Comparison of ENCODE assay signal across 1 cellular context in genomic region chrX:323721-324628, GRCh38.
TF ChIP-seq lines count a peak whose summit lies in the region.

No MANE protein-coding gene starts in this region.

TF ChIP-seq in HepG2, 621 proteins besides CTCF, POLR2A, EP300 and RAD21 (continued from another document and continues in another):
- TF ChIP-seq, protein P1, sequence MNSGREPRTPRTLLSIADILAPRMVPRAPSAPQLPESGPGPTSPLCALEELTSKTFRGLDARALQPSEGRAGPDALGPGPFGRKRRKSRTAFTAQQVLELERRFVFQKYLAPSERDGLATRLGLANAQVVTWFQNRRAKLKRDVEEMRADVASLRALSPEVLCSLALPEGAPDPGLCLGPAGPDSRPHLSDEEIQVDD (CRISPR knock-in tag; IDR thresholded peaks at IDR 0.05; ENCODE audit: borderline replicate concordance) = no peak
- TF ChIP-seq ZNF382 (CRISPR knock-in tag; IDR thresholded peaks at IDR 0.05; ENCODE audit: borderline replicate concordance) = no peak
- TF ChIP-seq ZNF639 (CRISPR knock-in tag; conservative IDR thresholded peaks at IDR 0.05) = no peak
- TF ChIP-seq, protein P2, sequence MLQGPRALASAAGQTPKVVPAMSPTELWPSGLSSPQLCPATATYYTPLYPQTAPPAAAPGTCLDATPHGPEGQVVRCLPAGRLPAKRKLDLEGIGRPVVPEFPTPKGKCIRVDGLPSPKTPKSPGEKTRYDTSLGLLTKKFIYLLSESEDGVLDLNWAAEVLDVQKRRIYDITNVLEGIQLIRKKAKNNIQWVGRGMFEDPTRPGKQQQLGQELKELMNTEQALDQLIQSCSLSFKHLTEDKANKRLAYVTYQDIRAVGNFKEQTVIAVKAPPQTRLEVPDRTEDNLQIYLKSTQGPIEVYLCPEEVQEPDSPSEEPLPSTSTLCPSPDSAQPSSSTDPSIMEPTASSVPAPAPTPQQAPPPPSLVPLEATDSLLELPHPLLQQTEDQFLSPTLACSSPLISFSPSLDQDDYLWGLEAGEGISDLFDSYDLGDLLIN (CRISPR knock-in tag; IDR thresholded peaks at IDR 0.05; ENCODE audit: borderline replicate concordance) = no peak
- no peak for TF ChIP-seq ZNF3 (CRISPR knock-in tag; IDR thresholded peaks at IDR 0.05)
- no peak for TF ChIP-seq CCDC6 (CRISPR knock-in tag; IDR thresholded peaks at IDR 0.05)
- TF ChIP-seq ZNF138 (CRISPR knock-in tag; IDR thresholded peaks at IDR 0.05; ENCODE audit: low read depth) = 0 out of 2 replicates have a peak, but pooled peaks have one; percentile 10
- TF ChIP-seq ZNF460 (CRISPR knock-in tag; IDR thresholded peaks at IDR 0.05; ENCODE audit: borderline replicate concordance) = no peak
- peak; percentile 71 for TF ChIP-seq ZNF687 (CRISPR knock-in tag; IDR thresholded peaks at IDR 0.05)
- TF ChIP-seq ARNT2 (CRISPR knock-in tag; IDR thresholded peaks at IDR 0.05; ENCODE audit: low read depth) = no peak
- no peak for TF ChIP-seq KDM1A (CRISPR knock-in tag; IDR thresholded peaks at IDR 0.05)
- no peak for TF ChIP-seq ZNF790 (CRISPR knock-in tag; IDR thresholded peaks at IDR 0.05; ENCODE audit: borderline replicate concordance)
- TF ChIP-seq ZNF441 (CRISPR knock-in tag; IDR thresholded peaks at IDR 0.05; ENCODE audit: borderline replicate concordance) = no peak
- no peak for TF ChIP-seq AHR (CRISPR knock-in tag; IDR thresholded peaks at IDR 0.05)
- TF ChIP-seq PTBP1 (IDR thresholded peaks at IDR 0.05; ENCODE audit: low read depth, low read length, poor library complexity, severe bottlenecking) = no peak
- no peak for TF ChIP-seq ZFP36 (IDR thresholded peaks at IDR 0.05; ENCODE audit: borderline replicate concordance, low read depth, low read length, partially characterized antibody)
- 0 out of 2 replicates have a peak, but pooled peaks have one; percentile 55 for TF ChIP-seq ZNF788 (CRISPR knock-in tag; IDR thresholded peaks at IDR 0.05; ENCODE audit: borderline replicate concordance)
- TF ChIP-seq ZNF333 (CRISPR knock-in tag; IDR thresholded peaks at IDR 0.05; ENCODE audit: borderline replicate concordance) = no peak
- TF ChIP-seq NCOA1 (CRISPR knock-in tag; IDR thresholded peaks at IDR 0.05) = no peak
- TF ChIP-seq, protein P3, sequence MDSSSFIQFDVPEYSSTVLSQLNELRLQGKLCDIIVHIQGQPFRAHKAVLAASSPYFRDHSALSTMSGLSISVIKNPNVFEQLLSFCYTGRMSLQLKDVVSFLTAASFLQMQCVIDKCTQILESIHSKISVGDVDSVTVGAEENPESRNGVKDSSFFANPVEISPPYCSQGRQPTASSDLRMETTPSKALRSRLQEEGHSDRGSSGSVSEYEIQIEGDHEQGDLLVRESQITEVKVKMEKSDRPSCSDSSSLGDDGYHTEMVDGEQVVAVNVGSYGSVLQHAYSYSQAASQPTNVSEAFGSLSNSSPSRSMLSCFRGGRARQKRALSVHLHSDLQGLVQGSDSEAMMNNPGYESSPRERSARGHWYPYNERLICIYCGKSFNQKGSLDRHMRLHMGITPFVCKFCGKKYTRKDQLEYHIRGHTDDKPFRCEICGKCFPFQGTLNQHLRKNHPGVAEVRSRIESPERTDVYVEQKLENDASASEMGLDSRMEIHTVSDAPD (CRISPR knock-in tag; IDR thresholded peaks at IDR 0.05) = no peak
- no peak for TF ChIP-seq ZBTB10 (CRISPR knock-in tag; IDR thresholded peaks at IDR 0.05; ENCODE audit: borderline replicate concordance)
- TF ChIP-seq ZNF292 (CRISPR knock-in tag; IDR thresholded peaks at IDR 0.05; ENCODE audit: borderline replicate concordance, low read depth) = no peak
- no peak for TF ChIP-seq TIGD3 (CRISPR knock-in tag; IDR thresholded peaks at IDR 0.05; ENCODE audit: borderline replicate concordance)
- TF ChIP-seq, protein P4, sequence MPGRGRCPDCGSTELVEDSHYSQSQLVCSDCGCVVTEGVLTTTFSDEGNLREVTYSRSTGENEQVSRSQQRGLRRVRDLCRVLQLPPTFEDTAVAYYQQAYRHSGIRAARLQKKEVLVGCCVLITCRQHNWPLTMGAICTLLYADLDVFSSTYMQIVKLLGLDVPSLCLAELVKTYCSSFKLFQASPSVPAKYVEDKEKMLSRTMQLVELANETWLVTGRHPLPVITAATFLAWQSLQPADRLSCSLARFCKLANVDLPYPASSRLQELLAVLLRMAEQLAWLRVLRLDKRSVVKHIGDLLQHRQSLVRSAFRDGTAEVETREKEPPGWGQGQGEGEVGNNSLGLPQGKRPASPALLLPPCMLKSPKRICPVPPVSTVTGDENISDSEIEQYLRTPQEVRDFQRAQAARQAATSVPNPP (CRISPR knock-in tag; IDR thresholded peaks at IDR 0.05) = no peak
- TF ChIP-seq ZNF577 (CRISPR knock-in tag; IDR thresholded peaks at IDR 0.05; ENCODE audit: borderline replicate concordance, low read depth) = no peak
- 0 out of 2 replicates have a peak, but pooled peaks have one; percentile 31 for TF ChIP-seq BRCA1 (CRISPR knock-in tag; IDR thresholded peaks at IDR 0.05)
- TF ChIP-seq, protein P5, sequence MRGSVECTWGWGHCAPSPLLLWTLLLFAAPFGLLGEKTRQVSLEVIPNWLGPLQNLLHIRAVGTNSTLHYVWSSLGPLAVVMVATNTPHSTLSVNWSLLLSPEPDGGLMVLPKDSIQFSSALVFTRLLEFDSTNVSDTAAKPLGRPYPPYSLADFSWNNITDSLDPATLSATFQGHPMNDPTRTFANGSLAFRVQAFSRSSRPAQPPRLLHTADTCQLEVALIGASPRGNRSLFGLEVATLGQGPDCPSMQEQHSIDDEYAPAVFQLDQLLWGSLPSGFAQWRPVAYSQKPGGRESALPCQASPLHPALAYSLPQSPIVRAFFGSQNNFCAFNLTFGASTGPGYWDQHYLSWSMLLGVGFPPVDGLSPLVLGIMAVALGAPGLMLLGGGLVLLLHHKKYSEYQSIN (CRISPR knock-in tag; IDR thresholded peaks at IDR 0.05; ENCODE audit: borderline replicate concordance) = no peak
- no peak for TF ChIP-seq ELF4 (CRISPR knock-in tag; IDR thresholded peaks at IDR 0.05; ENCODE audit: borderline replicate concordance)
- TF ChIP-seq ZNF660 (CRISPR knock-in tag; IDR thresholded peaks at IDR 0.05; ENCODE audit: borderline replicate concordance, low read depth) = no peak
- TF ChIP-seq CBFB (CRISPR knock-in tag; IDR thresholded peaks at IDR 0.05) = no peak
- no peak for TF ChIP-seq ERF (CRISPR knock-in tag; IDR thresholded peaks at IDR 0.05)
- TF ChIP-seq CHD2 (IDR thresholded peaks at IDR 0.05; ENCODE audit: low read depth, low read length) = no peak
- TF ChIP-seq ZNF644 (CRISPR knock-in tag; IDR thresholded peaks at IDR 0.05; ENCODE audit: low read depth) = no peak
- TF ChIP-seq MAF1 (CRISPR knock-in tag; IDR thresholded peaks at IDR 0.05; ENCODE audit: borderline replicate concordance) = no peak
- no peak; the same call in 1 of the 2 replicates for TF ChIP-seq ZNF746 (CRISPR knock-in tag; IDR thresholded peaks at IDR 0.05)
- TF ChIP-seq MYC (CRISPR knock-in tag; IDR thresholded peaks at IDR 0.05; ENCODE audit: borderline replicate concordance) = no peak; the same call in none of the 2 replicates
- TF ChIP-seq MAFK (conservative IDR thresholded peaks at IDR 0.05 in 1 of 2, IDR thresholded peaks at IDR 0.05 in 1 of 2; ENCODE audit: low read length in 2 of 2) = no peak
- TF ChIP-seq, protein P6, sequence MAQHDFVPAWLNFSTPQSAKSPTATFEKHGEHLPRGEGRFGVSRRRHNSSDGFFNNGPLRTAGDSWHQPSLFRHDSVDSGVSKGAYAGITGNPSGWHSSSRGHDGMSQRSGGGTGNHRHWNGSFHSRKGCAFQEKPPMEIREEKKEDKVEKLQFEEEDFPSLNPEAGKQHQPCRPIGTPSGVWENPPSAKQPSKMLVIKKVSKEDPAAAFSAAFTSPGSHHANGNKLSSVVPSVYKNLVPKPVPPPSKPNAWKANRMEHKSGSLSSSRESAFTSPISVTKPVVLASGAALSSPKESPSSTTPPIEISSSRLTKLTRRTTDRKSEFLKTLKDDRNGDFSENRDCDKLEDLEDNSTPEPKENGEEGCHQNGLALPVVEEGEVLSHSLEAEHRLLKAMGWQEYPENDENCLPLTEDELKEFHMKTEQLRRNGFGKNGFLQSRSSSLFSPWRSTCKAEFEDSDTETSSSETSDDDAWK (CRISPR knock-in tag; IDR thresholded peaks at IDR 0.05) = no peak
- TF ChIP-seq ZNF83 (CRISPR knock-in tag; IDR thresholded peaks at IDR 0.05; ENCODE audit: borderline replicate concordance) = no peak
- TF ChIP-seq LCORL (IDR thresholded peaks at IDR 0.05) = no peak
- peak; percentile 48 for TF ChIP-seq LCORL (CRISPR knock-in tag; IDR thresholded peaks at IDR 0.05)
- TF ChIP-seq ZNF703 (CRISPR knock-in tag; IDR thresholded peaks at IDR 0.05; ENCODE audit: borderline replicate concordance) = no peak
- TF ChIP-seq ZNF674 (CRISPR knock-in tag; IDR thresholded peaks at IDR 0.05; ENCODE audit: low read depth) = 0 out of 2 replicates have a peak, but pooled peaks have one; percentile 31
- TF ChIP-seq, protein P7, sequence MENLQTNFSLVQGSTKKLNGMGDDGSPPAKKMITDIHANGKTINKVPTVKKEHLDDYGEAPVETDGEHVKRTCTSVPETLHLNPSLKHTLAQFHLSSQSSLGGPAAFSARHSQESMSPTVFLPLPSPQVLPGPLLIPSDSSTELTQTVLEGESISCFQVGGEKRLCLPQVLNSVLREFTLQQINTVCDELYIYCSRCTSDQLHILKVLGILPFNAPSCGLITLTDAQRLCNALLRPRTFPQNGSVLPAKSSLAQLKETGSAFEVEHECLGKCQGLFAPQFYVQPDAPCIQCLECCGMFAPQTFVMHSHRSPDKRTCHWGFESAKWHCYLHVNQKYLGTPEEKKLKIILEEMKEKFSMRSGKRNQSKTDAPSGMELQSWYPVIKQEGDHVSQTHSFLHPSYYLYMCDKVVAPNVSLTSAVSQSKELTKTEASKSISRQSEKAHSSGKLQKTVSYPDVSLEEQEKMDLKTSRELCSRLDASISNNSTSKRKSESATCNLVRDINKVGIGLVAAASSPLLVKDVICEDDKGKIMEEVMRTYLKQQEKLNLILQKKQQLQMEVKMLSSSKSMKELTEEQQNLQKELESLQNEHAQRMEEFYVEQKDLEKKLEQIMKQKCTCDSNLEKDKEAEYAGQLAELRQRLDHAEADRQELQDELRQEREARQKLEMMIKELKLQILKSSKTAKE (CRISPR knock-in tag; IDR thresholded peaks at IDR 0.05; ENCODE audit: borderline replicate concordance) = no peak
- TF ChIP-seq NPAS2 (CRISPR knock-in tag; IDR thresholded peaks at IDR 0.05; ENCODE audit: borderline replicate concordance) = no peak
